Comparison of ENCODE assay signal across 3 cellular contexts in the genomic region with DNA sequence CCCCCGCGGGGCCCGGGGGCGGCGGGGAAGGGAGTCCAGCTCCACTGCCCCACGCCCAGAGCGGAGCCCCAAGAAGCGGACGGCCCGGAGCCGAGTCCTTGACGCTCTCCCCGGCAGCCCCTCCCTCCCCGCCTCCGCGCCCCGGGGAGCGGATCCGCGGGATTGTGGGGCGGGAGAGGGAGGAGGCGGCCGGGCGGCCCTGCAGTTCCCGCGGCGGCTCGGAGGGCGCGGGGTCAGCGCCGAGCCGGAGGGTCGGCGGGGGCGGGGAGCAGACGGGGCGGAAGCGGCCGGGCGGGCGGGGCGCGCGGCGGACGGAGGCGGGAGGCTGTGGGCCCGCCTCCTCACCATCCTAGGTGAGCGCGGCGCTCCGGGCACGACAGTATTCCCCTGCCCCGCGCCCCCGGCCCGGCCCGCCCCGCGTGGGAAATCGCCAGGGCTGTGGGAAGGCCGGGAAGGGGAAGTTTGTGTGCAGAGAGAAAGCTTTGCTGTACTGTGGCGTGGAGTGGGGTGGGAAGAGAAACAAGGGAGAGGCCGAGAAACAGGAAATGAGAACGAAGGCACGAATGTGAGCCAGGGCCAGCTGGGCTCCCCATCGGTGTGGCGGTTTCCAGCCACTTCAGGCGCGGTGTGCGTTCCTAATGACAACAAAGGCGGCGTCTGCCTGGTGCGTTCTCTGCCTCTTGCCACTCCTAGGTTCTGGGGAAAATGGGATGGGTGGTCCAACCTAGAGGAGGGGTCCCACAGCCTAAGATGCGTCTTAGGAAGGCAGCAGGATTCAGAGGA.
TF ChIP-seq lines count a peak whose summit lies in the region.

No MANE protein-coding gene starts in this region.

TF ChIP-seq in GM12891, 5 proteins besides CTCF, POLR2A, EP300 and RAD21:
- TF ChIP-seq POLR2AphosphoS5 (IDR thresholded peaks at IDR 0.05; ENCODE audit: low read depth, low read length) (no peak), POU2F2 (IDR thresholded peaks at IDR 0.05; ENCODE audit: low read depth, low read length) (no peak), SPI1 (IDR thresholded peaks at IDR 0.05; ENCODE audit: low read depth, low read length) (peak; percentile 85), TAF1 (IDR thresholded peaks at IDR 0.05; ENCODE audit: low read depth, low read length) (no peak), PAX5 (IDR thresholded peaks at IDR 0.05; ENCODE audit: insufficient read depth, low read length, severe bottlenecking) (no peak)

TF ChIP-seq in HCT116, 20 proteins besides CTCF, POLR2A, EP300 and RAD21:
- TF ChIP-seq, protein P1, sequence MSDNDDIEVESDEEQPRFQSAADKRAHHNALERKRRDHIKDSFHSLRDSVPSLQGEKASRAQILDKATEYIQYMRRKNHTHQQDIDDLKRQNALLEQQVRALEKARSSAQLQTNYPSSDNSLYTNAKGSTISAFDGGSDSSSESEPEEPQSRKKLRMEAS (IDR thresholded peaks at IDR 0.05), result no peak
- TF ChIP-seq, protein P2, sequence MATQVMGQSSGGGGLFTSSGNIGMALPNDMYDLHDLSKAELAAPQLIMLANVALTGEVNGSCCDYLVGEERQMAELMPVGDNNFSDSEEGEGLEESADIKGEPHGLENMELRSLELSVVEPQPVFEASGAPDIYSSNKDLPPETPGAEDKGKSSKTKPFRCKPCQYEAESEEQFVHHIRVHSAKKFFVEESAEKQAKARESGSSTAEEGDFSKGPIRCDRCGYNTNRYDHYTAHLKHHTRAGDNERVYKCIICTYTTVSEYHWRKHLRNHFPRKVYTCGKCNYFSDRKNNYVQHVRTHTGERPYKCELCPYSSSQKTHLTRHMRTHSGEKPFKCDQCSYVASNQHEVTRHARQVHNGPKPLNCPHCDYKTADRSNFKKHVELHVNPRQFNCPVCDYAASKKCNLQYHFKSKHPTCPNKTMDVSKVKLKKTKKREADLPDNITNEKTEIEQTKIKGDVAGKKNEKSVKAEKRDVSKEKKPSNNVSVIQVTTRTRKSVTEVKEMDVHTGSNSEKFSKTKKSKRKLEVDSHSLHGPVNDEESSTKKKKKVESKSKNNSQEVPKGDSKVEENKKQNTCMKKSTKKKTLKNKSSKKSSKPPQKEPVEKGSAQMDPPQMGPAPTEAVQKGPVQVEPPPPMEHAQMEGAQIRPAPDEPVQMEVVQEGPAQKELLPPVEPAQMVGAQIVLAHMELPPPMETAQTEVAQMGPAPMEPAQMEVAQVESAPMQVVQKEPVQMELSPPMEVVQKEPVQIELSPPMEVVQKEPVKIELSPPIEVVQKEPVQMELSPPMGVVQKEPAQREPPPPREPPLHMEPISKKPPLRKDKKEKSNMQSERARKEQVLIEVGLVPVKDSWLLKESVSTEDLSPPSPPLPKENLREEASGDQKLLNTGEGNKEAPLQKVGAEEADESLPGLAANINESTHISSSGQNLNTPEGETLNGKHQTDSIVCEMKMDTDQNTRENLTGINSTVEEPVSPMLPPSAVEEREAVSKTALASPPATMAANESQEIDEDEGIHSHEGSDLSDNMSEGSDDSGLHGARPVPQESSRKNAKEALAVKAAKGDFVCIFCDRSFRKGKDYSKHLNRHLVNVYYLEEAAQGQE (IDR thresholded peaks at IDR 0.05; ENCODE audit: low read depth), result no peak
- TF ChIP-seq EGR1 (IDR thresholded peaks at IDR 0.05; ENCODE audit: low read depth) (peak; percentile 60), YY1 (IDR thresholded peaks at IDR 0.05; ENCODE audit: extremely low read depth, insufficient replicate concordance, low read depth, low read length) (no peak), ZFX (IDR thresholded peaks at IDR 0.05) (no peak; the same call in 1 of the 2 replicates), POLR2AphosphoS5 (IDR thresholded peaks at IDR 0.05; ENCODE audit: low read depth, low read length) (peak; percentile 48), SIN3A (IDR thresholded peaks at IDR 0.05; ENCODE audit: low read depth) (no peak; the same call in 1 of the 2 replicates)
- TF ChIP-seq, protein P3, sequence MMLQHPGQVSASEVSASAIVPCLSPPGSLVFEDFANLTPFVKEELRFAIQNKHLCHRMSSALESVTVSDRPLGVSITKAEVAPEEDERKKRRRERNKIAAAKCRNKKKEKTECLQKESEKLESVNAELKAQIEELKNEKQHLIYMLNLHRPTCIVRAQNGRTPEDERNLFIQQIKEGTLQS (IDR thresholded peaks at IDR 0.05), result no peak
TF ChIP-seq in HCT116: peak in this region for 2.

TF ChIP-seq in GM12878, 131 proteins besides CTCF, POLR2A, EP300 and RAD21 (continues in another document):
- no peak; the same call in 1 of the 2 replicates for TF ChIP-seq MTA3 (IDR thresholded peaks at IDR 0.05; ENCODE audit: borderline replicate concordance, low read length)
- peak; percentile 67 to 79; a peak in 3 of 4 replicates for TF ChIP-seq IKZF2 (IDR thresholded peaks at IDR 0.05)
- TF ChIP-seq CBX5 (IDR thresholded peaks at IDR 0.05; ENCODE audit: low read depth), result no peak
- TF ChIP-seq TCF7 (IDR thresholded peaks at IDR 0.05; ENCODE audit: borderline replicate concordance), result no peak
- peak; percentile 35; the same call in 1 of the 2 replicates for TF ChIP-seq MTA2 (IDR thresholded peaks at IDR 0.05; ENCODE audit: low read depth)
- no peak for TF ChIP-seq ZNF207 (IDR thresholded peaks at IDR 0.05; ENCODE audit: borderline replicate concordance)
- TF ChIP-seq FOXM1 (IDR thresholded peaks at IDR 0.05; ENCODE audit: low read depth, low read length), result no peak
- TF ChIP-seq CEBPB (IDR thresholded peaks at IDR 0.05; ENCODE audit: borderline replicate concordance in 1 of 2, low read depth in 2 of 2, low read length in 2 of 2), result no peak
- TF ChIP-seq SRF (IDR thresholded peaks at IDR 0.05; ENCODE audit: low read depth in 2 of 2, low read length in 2 of 2), result no peak
- TF ChIP-seq, protein P4, sequence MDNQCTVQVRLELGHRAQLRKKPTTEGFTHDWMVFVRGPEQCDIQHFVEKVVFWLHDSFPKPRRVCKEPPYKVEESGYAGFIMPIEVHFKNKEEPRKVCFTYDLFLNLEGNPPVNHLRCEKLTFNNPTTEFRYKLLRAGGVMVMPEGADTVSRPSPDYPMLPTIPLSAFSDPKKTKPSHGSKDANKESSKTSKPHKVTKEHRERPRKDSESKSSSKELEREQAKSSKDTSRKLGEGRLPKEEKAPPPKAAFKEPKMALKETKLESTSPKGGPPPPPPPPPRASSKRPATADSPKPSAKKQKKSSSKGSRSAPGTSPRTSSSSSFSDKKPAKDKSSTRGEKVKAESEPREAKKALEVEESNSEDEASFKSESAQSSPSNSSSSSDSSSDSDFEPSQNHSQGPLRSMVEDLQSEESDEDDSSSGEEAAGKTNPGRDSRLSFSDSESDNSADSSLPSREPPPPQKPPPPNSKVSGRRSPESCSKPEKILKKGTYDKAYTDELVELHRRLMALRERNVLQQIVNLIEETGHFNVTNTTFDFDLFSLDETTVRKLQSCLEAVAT (IDR thresholded peaks at IDR 0.05), result 0 out of 2 replicates have a peak, but pooled peaks have one; percentile 32
- TF ChIP-seq, protein P1 (IDR thresholded peaks at IDR 0.05; ENCODE audit: low read depth, low read length), result no peak; the same call in 1 of the 2 replicates
- TF ChIP-seq EED (IDR thresholded peaks at IDR 0.05; ENCODE audit: low read depth), result peak; percentile 11; the same call in 1 of the 2 replicates
- no peak for TF ChIP-seq SIX5 (IDR thresholded peaks at IDR 0.05; ENCODE audit: low read depth, low read length, severe bottlenecking)
- peak in 1 of 2 experiments; percentile 80; a peak in 2 of 3 replicates for TF ChIP-seq EGR1 (IDR thresholded peaks at IDR 0.05; ENCODE audit: borderline replicate concordance in 1 of 2, low read depth in 2 of 2, low read length in 2 of 2)
- TF ChIP-seq HDGF (IDR thresholded peaks at IDR 0.05), result no peak
- TF ChIP-seq NBN (IDR thresholded peaks at IDR 0.05), result peak; percentile 62
- TF ChIP-seq, protein P5, sequence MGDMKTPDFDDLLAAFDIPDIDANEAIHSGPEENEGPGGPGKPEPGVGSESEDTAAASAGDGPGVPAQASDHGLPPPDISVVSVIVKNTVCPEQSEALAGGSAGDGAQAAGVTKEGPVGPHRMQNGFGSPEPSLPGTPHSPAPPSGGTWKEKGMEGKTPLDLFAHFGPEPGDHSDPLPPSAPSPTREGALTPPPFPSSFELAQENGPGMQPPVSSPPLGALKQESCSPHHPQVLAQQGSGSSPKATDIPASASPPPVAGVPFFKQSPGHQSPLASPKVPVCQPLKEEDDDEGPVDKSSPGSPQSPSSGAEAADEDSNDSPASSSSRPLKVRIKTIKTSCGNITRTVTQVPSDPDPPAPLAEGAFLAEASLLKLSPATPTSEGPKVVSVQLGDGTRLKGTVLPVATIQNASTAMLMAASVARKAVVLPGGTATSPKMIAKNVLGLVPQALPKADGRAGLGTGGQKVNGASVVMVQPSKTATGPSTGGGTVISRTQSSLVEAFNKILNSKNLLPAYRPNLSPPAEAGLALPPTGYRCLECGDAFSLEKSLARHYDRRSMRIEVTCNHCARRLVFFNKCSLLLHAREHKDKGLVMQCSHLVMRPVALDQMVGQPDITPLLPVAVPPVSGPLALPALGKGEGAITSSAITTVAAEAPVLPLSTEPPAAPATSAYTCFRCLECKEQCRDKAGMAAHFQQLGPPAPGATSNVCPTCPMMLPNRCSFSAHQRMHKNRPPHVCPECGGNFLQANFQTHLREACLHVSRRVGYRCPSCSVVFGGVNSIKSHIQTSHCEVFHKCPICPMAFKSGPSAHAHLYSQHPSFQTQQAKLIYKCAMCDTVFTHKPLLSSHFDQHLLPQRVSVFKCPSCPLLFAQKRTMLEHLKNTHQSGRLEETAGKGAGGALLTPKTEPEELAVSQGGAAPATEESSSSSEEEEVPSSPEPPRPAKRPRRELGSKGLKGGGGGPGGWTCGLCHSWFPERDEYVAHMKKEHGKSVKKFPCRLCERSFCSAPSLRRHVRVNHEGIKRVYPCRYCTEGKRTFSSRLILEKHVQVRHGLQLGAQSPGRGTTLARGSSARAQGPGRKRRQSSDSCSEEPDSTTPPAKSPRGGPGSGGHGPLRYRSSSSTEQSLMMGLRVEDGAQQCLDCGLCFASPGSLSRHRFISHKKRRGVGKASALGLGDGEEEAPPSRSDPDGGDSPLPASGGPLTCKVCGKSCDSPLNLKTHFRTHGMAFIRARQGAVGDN (IDR thresholded peaks at IDR 0.05), result no peak
- TF ChIP-seq ATF7 (IDR thresholded peaks at IDR 0.05; ENCODE audit: low read depth), result no peak; the same call in 1 of the 2 replicates
- TF ChIP-seq RBBP5 (conservative IDR thresholded peaks at IDR 0.05), result no peak
- TF ChIP-seq MEF2A (IDR thresholded peaks at IDR 0.05; ENCODE audit: insufficient read depth, low read depth, low read length), result no peak
- peak; percentile 86 for TF ChIP-seq SPI1 (IDR thresholded peaks at IDR 0.05; ENCODE audit: borderline replicate concordance, insufficient read depth, low read depth, low read length)
- no peak for TF ChIP-seq YY1 (IDR thresholded peaks at IDR 0.05; ENCODE audit: low read depth, low read length)
- 0 out of 2 replicates have a peak, but pooled peaks have one; percentile 59 for TF ChIP-seq IRF4 (IDR thresholded peaks at IDR 0.05; ENCODE audit: low read depth, low read length)
- TF ChIP-seq POLR2AphosphoS5 (IDR thresholded peaks at IDR 0.05; ENCODE audit: low read length), result no peak
- TF ChIP-seq ETV6 (conservative IDR thresholded peaks at IDR 0.05 in 1 of 2, IDR thresholded peaks at IDR 0.05 in 1 of 2; ENCODE audit: borderline replicate concordance in 1 of 2, low read depth in 1 of 2), result peak in 1 of 2 experiments; percentile 35; a peak in 1 of 4 replicates
- no peak for TF ChIP-seq POLR2AphosphoS2 (IDR thresholded peaks at IDR 0.05; ENCODE audit: low read depth, low read length)
- no peak for TF ChIP-seq NFIC (IDR thresholded peaks at IDR 0.05; ENCODE audit: low read depth, low read length)
- TF ChIP-seq HDAC2 (IDR thresholded peaks at IDR 0.05), result no peak
- TF ChIP-seq, protein P6, sequence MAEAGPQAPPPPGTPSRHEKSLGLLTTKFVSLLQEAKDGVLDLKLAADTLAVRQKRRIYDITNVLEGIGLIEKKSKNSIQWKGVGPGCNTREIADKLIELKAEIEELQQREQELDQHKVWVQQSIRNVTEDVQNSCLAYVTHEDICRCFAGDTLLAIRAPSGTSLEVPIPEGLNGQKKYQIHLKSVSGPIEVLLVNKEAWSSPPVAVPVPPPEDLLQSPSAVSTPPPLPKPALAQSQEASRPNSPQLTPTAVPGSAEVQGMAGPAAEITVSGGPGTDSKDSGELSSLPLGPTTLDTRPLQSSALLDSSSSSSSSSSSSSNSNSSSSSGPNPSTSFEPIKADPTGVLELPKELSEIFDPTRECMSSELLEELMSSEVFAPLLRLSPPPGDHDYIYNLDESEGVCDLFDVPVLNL (IDR thresholded peaks at IDR 0.05; ENCODE audit: low read depth, low read length), result no peak; the same call in 1 of the 2 replicates
- no peak for TF ChIP-seq SREBF2 (IDR thresholded peaks at IDR 0.05; ENCODE audit: low read length)
- no peak for TF ChIP-seq TBL1XR1 (IDR thresholded peaks at IDR 0.05; ENCODE audit: low read depth, low read length)
- no peak for TF ChIP-seq KDM1A (IDR thresholded peaks at IDR 0.05; ENCODE audit: borderline replicate concordance)
- TF ChIP-seq, protein P7, sequence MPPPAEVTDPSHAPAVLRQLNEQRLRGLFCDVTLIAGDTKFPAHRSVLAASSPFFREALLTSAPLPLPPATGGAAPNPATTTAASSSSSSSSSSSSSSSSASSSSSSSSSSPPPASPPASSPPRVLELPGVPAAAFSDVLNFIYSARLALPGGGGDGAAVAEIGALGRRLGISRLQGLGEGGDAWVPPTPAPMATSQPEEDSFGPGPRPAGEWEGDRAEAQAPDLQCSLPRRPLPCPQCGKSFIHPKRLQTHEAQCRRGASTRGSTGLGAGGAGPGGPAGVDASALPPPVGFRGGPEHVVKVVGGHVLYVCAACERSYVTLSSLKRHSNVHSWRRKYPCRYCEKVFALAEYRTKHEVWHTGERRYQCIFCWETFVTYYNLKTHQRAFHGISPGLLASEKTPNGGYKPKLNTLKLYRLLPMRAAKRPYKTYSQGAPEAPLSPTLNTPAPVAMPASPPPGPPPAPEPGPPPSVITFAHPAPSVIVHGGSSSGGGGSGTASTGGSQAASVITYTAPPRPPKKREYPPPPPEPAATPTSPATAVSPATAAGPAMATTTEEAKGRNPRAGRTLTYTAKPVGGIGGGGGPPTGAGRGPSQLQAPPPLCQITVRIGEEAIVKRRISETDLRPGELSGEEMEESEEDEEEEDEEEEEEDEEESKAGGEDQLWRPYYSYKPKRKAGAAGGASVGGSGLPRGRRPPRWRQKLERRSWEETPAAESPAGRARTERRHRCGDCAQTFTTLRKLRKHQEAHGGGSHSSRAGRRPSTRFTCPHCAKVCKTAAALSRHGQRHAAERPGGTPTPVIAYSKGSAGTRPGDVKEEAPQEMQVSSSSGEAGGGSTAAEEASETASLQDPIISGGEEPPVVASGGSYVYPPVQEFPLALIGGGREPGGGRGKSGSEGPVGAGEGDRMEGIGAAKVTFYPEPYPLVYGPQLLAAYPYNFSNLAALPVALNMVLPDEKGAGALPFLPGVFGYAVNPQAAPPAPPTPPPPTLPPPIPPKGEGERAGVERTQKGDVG (CRISPR knock-in tag; IDR thresholded peaks at IDR 0.05), result no peak
- no peak for TF ChIP-seq CBX3 (IDR thresholded peaks at IDR 0.05; ENCODE audit: borderline replicate concordance, low read depth)
- no peak for TF ChIP-seq FOS (IDR thresholded peaks at IDR 0.05; ENCODE audit: borderline replicate concordance, extremely low read depth, insufficient read length)
- TF ChIP-seq, protein P8, sequence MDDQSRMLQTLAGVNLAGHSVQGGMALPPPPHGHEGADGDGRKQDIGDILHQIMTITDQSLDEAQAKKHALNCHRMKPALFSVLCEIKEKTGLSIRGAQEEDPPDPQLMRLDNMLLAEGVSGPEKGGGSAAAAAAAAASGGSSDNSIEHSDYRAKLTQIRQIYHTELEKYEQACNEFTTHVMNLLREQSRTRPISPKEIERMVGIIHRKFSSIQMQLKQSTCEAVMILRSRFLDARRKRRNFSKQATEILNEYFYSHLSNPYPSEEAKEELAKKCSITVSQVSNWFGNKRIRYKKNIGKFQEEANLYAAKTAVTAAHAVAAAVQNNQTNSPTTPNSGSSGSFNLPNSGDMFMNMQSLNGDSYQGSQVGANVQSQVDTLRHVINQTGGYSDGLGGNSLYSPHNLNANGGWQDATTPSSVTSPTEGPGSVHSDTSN (IDR thresholded peaks at IDR 0.05; ENCODE audit: insufficient replicate concordance, low read depth, low read length), result no peak
